ENCODE assay signal across 27 cellular contexts in the genomic region with DNA sequence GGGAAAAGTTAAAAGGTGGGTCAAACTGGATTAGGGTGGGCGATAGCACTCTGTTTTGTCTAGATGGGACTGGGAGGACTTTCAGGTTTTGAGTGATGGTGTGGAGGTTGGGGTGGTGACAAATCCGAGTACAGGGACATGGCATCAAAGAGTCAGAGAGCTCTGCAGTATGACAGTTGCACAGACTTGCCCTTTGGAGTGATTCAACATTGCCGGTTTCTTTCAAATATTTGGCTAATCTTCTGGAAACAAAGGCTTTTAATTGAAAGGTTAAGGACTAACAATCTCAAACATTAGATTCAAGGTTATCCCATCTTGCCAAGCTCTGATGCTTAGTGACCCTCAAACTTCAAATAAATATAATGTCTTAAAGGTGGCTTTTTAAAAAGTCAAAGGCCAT. TPM values are rescaled to one million over a fixed set of nuclear protein-coding genes. Genes with fewer than 3 reads are reported as not detected.
DNase-seq lines count a peak whose midpoint lies in the region; ATAC-seq and TF ChIP-seq lines count a peak whose summit lies in the region.
"Had no signal": no experiment of that assay in that cellular context is flagged by ENCODE, and none has a peak within 500 bp of the region (broad histone marks: within the 10 kb centered on the region; RNA-seq: fewer than 3 reads in every experiment).

No MANE protein-coding gene starts in this region.

- no peak overlapping the region for H3K4ac ChIP-seq in H9 (ENCODE audit: low read depth, low read length)

- H3K27me3 ChIP-seq in H9 (ENCODE audit: insufficient read depth, low read length) (no peaks in the 10 kb centered on the region), adrenal gland (no peaks in the 10 kb centered on the region), foreskin keratinocyte (no peaks in the 10 kb centered on the region), smooth muscle cell (ENCODE audit: low read depth) (no peaks in the 10 kb centered on the region)
- H3K27me3 ChIP-seq: left lung, upper lobe of left lung had no signal

- no peaks in the 10 kb centered on the region for H4K20me1 ChIP-seq in H9 (ENCODE audit: control insufficient read depth, insufficient read depth, insufficient read length)
- H4K20me1 ChIP-seq in smooth muscle cell (ENCODE audit: low read depth) = peaks cover 99% of the 10 kb centered on the region

- H4K8ac ChIP-seq in H9 (replicated peaks; ENCODE audit: insufficient read length, low read depth, low read length) = no peak overlapping the region

- no peak overlapping the region for H3K56ac ChIP-seq in H9 (ENCODE audit: insufficient read length, low read depth, low read length)

- no peaks in the 10 kb centered on the region for H3K9me3 Mint-ChIP-seq in H9
- H3K9me3 Mint-ChIP-seq: nephron had no signal

- H3F3A ChIP-seq in smooth muscle cell (ENCODE audit: low read depth) = peaks cover 4% of the 10 kb centered on the region

- H3K4me1 ChIP-seq in H9 (ENCODE audit: insufficient read depth, low read length) = peaks cover 7% of the 10 kb centered on the region; the same call in 1 of the 2 replicates
- H3K4me1 ChIP-seq in adrenal gland (replicated peaks in 1 of 2) = peaks cover 81 to 100% of the 10 kb centered on the region in 2 donors
- H3K4me1 ChIP-seq in foreskin keratinocyte = peaks cover 28% of the 10 kb centered on the region
- peaks cover 14% of the 10 kb centered on the region for H3K4me1 ChIP-seq in smooth muscle cell (ENCODE audit: low read depth)
- H3K4me1 ChIP-seq: parathyroid adenoma had no signal

- peaks cover 0 to 7% of the 10 kb centered on the region in 2 donors for H3K36me3 ChIP-seq in adrenal gland (replicated peaks in 1 of 2)
- no peaks in the 10 kb centered on the region for H3K36me3 ChIP-seq in smooth muscle cell (ENCODE audit: low read depth)
- H3K36me3 ChIP-seq: left lung had no signal

- H4K91ac ChIP-seq in H9 (ENCODE audit: insufficient read length, low read depth, low read length) = no peak overlapping the region

- no CpG with 5 or more reads among the region's 3 CpGs for WGBS in H9 (ENCODE audit: extremely low coverage, insufficient read length, low lambda C conversion rate)
- 23 to 37% (median 31%) methylated on average over 3 of the region's 3 CpGs for WGBS in adrenal gland, 4 donors
- 37% methylated on average over 3 of the region's 3 CpGs for WGBS in smooth muscle cell (ENCODE audit: low lambda C conversion rate)

- H3K14ac ChIP-seq in H9 (ENCODE audit: insufficient read depth, low read length) = no peak overlapping the region

- H3K27ac ChIP-seq in H9 (ENCODE audit: insufficient read length, low read depth, low read length) (no peak overlapping the region), adrenal gland (peak overlapping the region; percentile 8 to 80 (median 59)), foreskin keratinocyte (no peak overlapping the region), smooth muscle cell (ENCODE audit: low read depth) (peak overlapping the region; percentile 69)
- H3K27ac ChIP-seq: parathyroid adenoma had no signal

- H2AK5ac ChIP-seq in H9 (ENCODE audit: insufficient read length, low read length) = no peak overlapping the region

- no peak overlapping the region for H2BK20ac ChIP-seq in H9 (ENCODE audit: low read depth, low read length, poor library complexity, severe bottlenecking)

- H3K79me2 ChIP-seq in H9 (ENCODE audit: insufficient read depth, low read length) (no peaks in the 10 kb centered on the region), smooth muscle cell (ENCODE audit: low read depth) (peaks cover 94% of the 10 kb centered on the region)
- H3K79me2 ChIP-seq: parathyroid adenoma had no signal

- TF ChIP-seq POLR2A in adrenal gland (IDR thresholded peaks at IDR 0.05) = no peak

- no peak overlapping the region for H2BK12ac ChIP-seq in H9 (ENCODE audit: insufficient read length, low read depth, low read length)

- H3K4me3 Mint-ChIP-seq in H9 = no peak overlapping the region
- H3K4me3 Mint-ChIP-seq: activated CD8-positive, alpha-beta memory T cell treated with anti-CD3 and anti-CD28 coated beads, Interleukin-2, amount 10 ng/mL, durations not matched to agents 7 days and 5 days; nephron had no signal

- H4K5ac ChIP-seq in H9 (ENCODE audit: insufficient read length, low read depth, low read length) = no peak overlapping the region

- no peaks in the 10 kb centered on the region for H3K36me3 Mint-ChIP-seq in H9 (ENCODE audit: insufficient read depth in 1 of 3, low read depth in 3 of 3)
- H3K36me3 Mint-ChIP-seq: activated CD8-positive, alpha-beta memory T cell treated with anti-CD3 and anti-CD28 coated beads, Interleukin-2, amount 10 ng/mL, durations not matched to agents 7 days and 5 days had no signal

- no peaks in the 10 kb centered on the region for H3K27me3 Mint-ChIP-seq in H9 (ENCODE audit: low read depth)

- TF ChIP-seq CTCF in H9 (conservative IDR thresholded peaks at IDR 0.05) (no peak), adrenal gland (IDR thresholded peaks at IDR 0.05) (no peak), foreskin keratinocyte (conservative IDR thresholded peaks at IDR 0.05) (no peak), smooth muscle cell (IDR thresholded peaks at IDR 0.05; ENCODE audit: borderline replicate concordance, insufficient read depth, poor library complexity, severe bottlenecking) (no peak)

- no peak overlapping the region for H3K18ac ChIP-seq in H9 (ENCODE audit: insufficient read length, low read depth, low read length)

- H3K9ac ChIP-seq in H9 (ENCODE audit: extremely low read depth, insufficient read length, low read length) (no peak overlapping the region), smooth muscle cell (ENCODE audit: low read depth) (no peak overlapping the region)
- H3K9ac ChIP-seq: parathyroid adenoma had no signal

- no peak overlapping the region for H2BK5ac ChIP-seq in H9 (ENCODE audit: insufficient read length, low read length)

- ATAC-seq in foreskin keratinocyte = peak; percentile 92
- ATAC-seq: activated CD8-positive, alpha-beta memory T cell treated with anti-CD3 and anti-CD28 coated beads, Interleukin-2, amount 10 ng/mL, durations not matched to agents 7 days and 5 days; left lung had no signal

- H2BK120ac ChIP-seq in H9 (ENCODE audit: low read depth, low read length, poor library complexity, severe bottlenecking) = no peak overlapping the region

- H3K27ac Mint-ChIP-seq in H9 = peak overlapping the region in 2 of 3 experiments; percentile 54 to 55; a peak in 3 of 7 replicates
- H3K27ac Mint-ChIP-seq: activated CD8-positive, alpha-beta memory T cell treated with anti-CD3 and anti-CD28 coated beads, Interleukin-2, amount 10 ng/mL, durations not matched to agents 7 days and 5 days had no signal

- H3K23me2 ChIP-seq in H9 (ENCODE audit: insufficient read length, low read depth, low read length, poor library complexity, severe bottlenecking) = no peaks in the 10 kb centered on the region

- H3K4me1 Mint-ChIP-seq in H9 = peaks cover 23 to 31% of the 10 kb centered on the region in 2 experiments
- H3K4me1 Mint-ChIP-seq: activated CD8-positive, alpha-beta memory T cell treated with anti-CD3 and anti-CD28 coated beads, Interleukin-2, amount 10 ng/mL, durations not matched to agents 7 days and 5 days had no signal

- H2AFZ ChIP-seq in H9 (ENCODE audit: low read length) (no peak overlapping the region), smooth muscle cell (ENCODE audit: low read depth) (no peak overlapping the region)
- H2AFZ ChIP-seq: parathyroid adenoma had no signal

- no peak overlapping the region for H3T11ph ChIP-seq in H9 (ENCODE audit: low read length)

- H3K4me3 ChIP-seq in adrenal gland (no peak overlapping the region), smooth muscle cell (no peak overlapping the region)
- H3K4me3 ChIP-seq: coronary artery, left lung, upper lobe of left lung had no signal

- H2BK15ac ChIP-seq in H9 (ENCODE audit: low read depth, low read length) = no peak overlapping the region

- no peak overlapping the region for H3K23ac ChIP-seq in H9 (ENCODE audit: insufficient read length, low read depth, low read length)

- H3K4me2 ChIP-seq in H9 (ENCODE audit: insufficient read depth, insufficient read length, low read length) = no peak overlapping the region
- peak overlapping the region; percentile 56 for H3K4me2 ChIP-seq in smooth muscle cell

- DNase-seq in H9 (no peak), adrenal gland (peak; percentile 44 to 78 (median 70)), foreskin keratinocyte (peak in 1 of 2 donors; percentile 60), smooth muscle cell (lab: John Stamatoyannopoulos, UW; ENCODE audit: unreplicated experiment) (no peak), activated gamma-delta T cell (lab: John Stamatoyannopoulos, UW) (no peak), NCI-H1092 (lab: John Stamatoyannopoulos, UW) (no peak), HUDEP-2 (lab: John Stamatoyannopoulos, UW; ENCODE audit: unreplicated experiment in 76 of 76) (no peak)
- DNase-seq: activated CD4-positive, CD25-positive, alpha-beta regulatory T cell; activated CD8-positive, alpha-beta memory T cell treated with anti-CD3 and anti-CD28 coated beads, Interleukin-2, amount 10 ng/mL, durations not matched to agents 7 days and 5 days; activated naive CD4-positive, alpha-beta T cell treated with anti-CD3 and anti-CD28 coated beads, Interleukin-2, amount 50 U/mL, for 16 hours; C1 segment of cervical spinal cord; COR-L47; DMS79; GDM1; left lung; NCI-H1105; NCI-H2029; NCI-H526 treated with DMSO at 0.1 percent for 48 hours; right cardiac atrium; SHP77 treated with DMSO at 0.1 percent for 48 hours; stimulated activated CD4-positive, alpha-beta T cell treated with anti-CD3 and anti-CD28 coated beads, Interleukin-4, amount 100 ng/mL, for 1 hour; SW 1271; upper lobe of left lung had no signal

- intact Hi-C loops in adrenal gland (cut with DNase I) = no loop called here

- no peaks in the 10 kb centered on the region for H3K79me1 ChIP-seq in H9 (ENCODE audit: insufficient read depth, low read depth, low read length, poor library complexity, severe bottlenecking)

- H3K9me3 ChIP-seq in H9 (ENCODE audit: control insufficient read depth, low read depth, low read length) (no peaks in the 10 kb centered on the region), adrenal gland (replicated peaks in 1 of 3) (no peaks in the 10 kb centered on the region), smooth muscle cell (replicated peaks; ENCODE audit: low read depth) (no peaks in the 10 kb centered on the region)
- H3K9me3 ChIP-seq: left lung, upper lobe of left lung had no signal

RNA-seq across cellular contexts. Expression of gene DAB2, which starts 11.8 kb away (rescaled TPM):
- total RNA-seq in H9 (2021) = 2.3 and 2.7 TPM in 2 replicates
- total RNA-seq in adrenal gland = 100 to 1,000 TPM in 7 of 8 donors, 10 to 100 TPM in 1; 96.1 to 418 (median 224) TPM
- polyA plus RNA-seq in adrenal gland = 100 to 1,000 TPM; 111 to 200 (median 119) TPM
- total RNA-seq in foreskin keratinocyte = 6.2 and 6.5 TPM in 2 replicates
- 2.7 and 3.3 TPM in 2 replicates for polyA plus RNA-seq in foreskin keratinocyte
- 95.0 and 105 TPM in 2 replicates for total RNA-seq in smooth muscle cell
- polyA plus RNA-seq in smooth muscle cell = 81.4 and 87.2 TPM in 2 replicates
- total RNA-seq: activated CD8-positive, alpha-beta memory T cell treated with anti-CD3 and anti-CD28 coated beads, Interleukin-2, amount 10 ng/mL, durations not matched to agents 7 days and 5 days had no signal

RNA-seq across cellular contexts. Expression of gene C9, which starts 48.7 kb away (rescaled TPM):
- not detected in 2 replicates for total RNA-seq in H9 (2021)
- total RNA-seq in adrenal gland = under 1 TPM in 4 of 8 donors, not detected in 4; 0.16 to 0.54 (median 0.34) TPM
- polyA plus RNA-seq in adrenal gland = under 1 TPM; 0.07 to 0.53 (median 0.40) TPM
- not detected in 2 replicates for total RNA-seq in foreskin keratinocyte
- polyA plus RNA-seq in foreskin keratinocyte = not detected in 2 replicates
- total RNA-seq in smooth muscle cell = not detected in 2 replicates
- not detected in 2 replicates for polyA plus RNA-seq in smooth muscle cell
- total RNA-seq: activated CD8-positive, alpha-beta memory T cell treated with anti-CD3 and anti-CD28 coated beads, Interleukin-2, amount 10 ng/mL, durations not matched to agents 7 days and 5 days; cardiac septum had no signal
- polyA plus RNA-seq: right cardiac atrium had no signal

Comparison
In these comparisons a context has a peak if more than half of its experiments do, and no peak if none do; other contexts are left out.
1. DNase-seq: peak in adrenal gland (7 of 7); none in H9 (single experiment), smooth muscle cell (single experiment), activated gamma-delta T cell (single experiment), NCI-H1092 (single experiment) and HUDEP-2 (0 of 76).
2. H3K27ac ChIP-seq: peak in adrenal gland (5 of 5) and smooth muscle cell (single experiment); none in H9 (single experiment) and foreskin keratinocyte (single experiment).
3. RNA of gene DAB2, which starts 11.8 kb away (total RNA-seq): 96.1 to 418 TPM in adrenal gland and 95.0 to 105 TPM in smooth muscle cell; 6.2 to 6.5 TPM in foreskin keratinocyte and 2.3 to 2.7 TPM in H9; every median in the first group is over 10 times any median in the second.